Comparison of ENCODE assay signal across 8 cellular contexts in genomic region chr7:150368098-150368883, GRCh38. TPM values are rescaled to one million over a fixed set of nuclear protein-coding genes. Genes with fewer than 3 reads are reported as not detected.
DNase-seq lines count a peak whose midpoint lies in the region; ATAC-seq and TF ChIP-seq lines count a peak whose summit lies in the region.

Gene REPIN1, plus strand, starts transcription at chr7:150368822. Its CDS starts 890 bp downstream, at chr7:150369712.

- H3K36me3 ChIP-seq in duodenal mucosa (ENCODE audit: control insufficient read depth in 1 of 2, insufficient read depth in 2 of 2, low read length in 2 of 2): peaks cover 5 to 15% of the 10 kb centered on the region in 2 donors

- DNase-seq in Ammon's horn (ENCODE audit: low spot score): peak; percentile 85
- DNase-seq in GM19238 (ENCODE audit: insufficient read length, low spot score): peak; percentile 90
- peak; percentile 76 for DNase-seq in NCI-H748 treated with DMSO at 0.1 percent for 48 hours (lab: John Stamatoyannopoulos, UW)
- peak; percentile 88 for DNase-seq in activated CD4-positive, alpha-beta memory T cell treated with anti-CD3 and anti-CD28 coated beads for 36 hours
- DNase-seq in lower leg skin (ENCODE audit: low spot score in 2 of 2): peak; percentile 85 to 98
- peak; percentile 77 to 82 for DNase-seq in stimulated activated CD4-positive, alpha-beta T cell treated with anti-CD3 and anti-CD28 coated beads, Interleukin-4, amount 100 ng/mL, for 4 hours

- intact Hi-C loops in activated CD4-positive, alpha-beta memory T cell treated with anti-CD3 and anti-CD28 coated beads for 36 hours (cut with micrococcal nuclease): loop anchor here (1.0 to 2.0 kb wide), 3 partner anchors 11 to 45 kb away; partner anchors contain the start of genes ACTR3C, LRRC61 and ZNF775
- intact Hi-C loops in lower leg skin (cut with DNase I; ENCODE audit: low total_unique reads): no loop called here

- no peaks in the 10 kb centered on the region for H3K27me3 ChIP-seq in duodenal mucosa (ENCODE audit: control insufficient read depth in 1 of 2, insufficient read depth in 2 of 2, low read length in 2 of 2)

- peak within 1 kb of the TSS; percentile 83 to 89 for H3K4me3 ChIP-seq in duodenal mucosa (ENCODE audit: low read depth in 1 of 2, low read length in 2 of 2)
- H3K4me3 ChIP-seq in lower leg skin (ENCODE audit: low read depth, poor library complexity, severe bottlenecking): peak within 1 kb of the TSS; percentile 81

- TF ChIP-seq CTCF in lower leg skin (IDR thresholded peaks at IDR 0.05): no peak

- H3K36me3 Mint-ChIP-seq in activated CD4-positive, alpha-beta memory T cell treated with anti-CD3 and anti-CD28 coated beads for 36 hours: peaks cover 12% of the 10 kb centered on the region

- TF ChIP-seq POLR2A in lower leg skin (IDR thresholded peaks at IDR 0.05): no peak

- H3K27ac ChIP-seq in duodenal mucosa (ENCODE audit: low read depth, low read length): peak within 1 kb of the TSS; percentile 89

- H3K4me1 Mint-ChIP-seq in activated CD4-positive, alpha-beta memory T cell treated with anti-CD3 and anti-CD28 coated beads for 36 hours (ENCODE audit: low read depth): peaks cover 30% of the 10 kb centered on the region

- H3K9me3 ChIP-seq in duodenal mucosa (ENCODE audit: control insufficient read depth in 1 of 2, low read length in 2 of 2): no peaks in the 10 kb centered on the region

- POLR2A ChIA-PET in activated CD4-positive, alpha-beta memory T cell treated with anti-CD3 and anti-CD28 coated beads for 36 hours (lab: Charles Lee): interaction anchor here (0.8 to 5.2 kb wide), 10 partner anchors 10 to 70 kb away, joined by 3 to 28 read pairs (median 4); partner anchors contain the start of genes ACTR3C, LRRC61 and ZNF775

- peak within 1 kb of the TSS; percentile 95 for H3K4me3 Mint-ChIP-seq in activated CD4-positive, alpha-beta memory T cell treated with anti-CD3 and anti-CD28 coated beads for 36 hours

- ATAC-seq in HG03432 (IDR thresholded peaks at IDR 0.05; ENCODE audit: unreplicated experiment): peak; percentile 59

- CTCF ChIA-PET in activated CD4-positive, alpha-beta memory T cell treated with anti-CD3 and anti-CD28 coated beads for 36 hours (lab: Charles Lee): interaction anchor here (0.8 to 2.2 kb wide), 5 partner anchors 10 to 387 kb away, joined by 3 to 11 read pairs (median 3); a partner anchor contains a TSS

- 1% methylated on average over 32 to 36 of the region's 85 CpGs for WGBS in lower leg skin, 2 donors

- H3K27ac Mint-ChIP-seq in activated CD4-positive, alpha-beta memory T cell treated with anti-CD3 and anti-CD28 coated beads for 36 hours: peak within 1 kb of the TSS; percentile 95

- peak within 1 kb of the TSS; percentile 87 to 92 for H3K9ac ChIP-seq in duodenal mucosa (ENCODE audit: low read depth in 1 of 2, low read length in 2 of 2)

- no peaks in the 10 kb centered on the region for H3K27me3 Mint-ChIP-seq in activated CD4-positive, alpha-beta memory T cell treated with anti-CD3 and anti-CD28 coated beads for 36 hours

- no peaks in the 10 kb centered on the region for H3K9me3 Mint-ChIP-seq in activated CD4-positive, alpha-beta memory T cell treated with anti-CD3 and anti-CD28 coated beads for 36 hours

- H3K4me1 ChIP-seq in duodenal mucosa (ENCODE audit: control insufficient read depth in 1 of 2, insufficient read depth in 2 of 2, low read length in 2 of 2): peaks cover 35 to 50% of the 10 kb centered on the region in 2 donors

RNA-seq across cellular contexts. Expression of gene REPIN1, which starts in this region (rescaled TPM):
- 10 to 100 TPM; 52.3 to 56.9 TPM for total RNA-seq in activated CD4-positive, alpha-beta memory T cell treated with anti-CD3 and anti-CD28 coated beads for 36 hours
- total RNA-seq in lower leg skin: 10 to 100 TPM; 47.8 to 71.4 (median 63.9) TPM

Comparison
In these comparisons a context has a peak if more than half of its experiments do, and no peak if none do; other contexts are left out.
1. Peak in every context shown above with its lines: DNase-seq, ATAC-seq, H3K4me3 ChIP-seq and H3K27ac ChIP-seq.